Comparison of ENCODE assay signal across 4 cellular contexts in genomic region chr18:74565993-74566392, GRCh38.
TF ChIP-seq lines count a peak whose summit lies in the region.

No MANE protein-coding gene starts in this region.

TF ChIP-seq in A549, 52 proteins besides CTCF, POLR2A, EP300 and RAD21:
- TF ChIP-seq ZFP36 (IDR thresholded peaks at IDR 0.05; ENCODE audit: borderline replicate concordance, partially characterized antibody) = peak; percentile 84
TF ChIP-seq in A549: peak in this region for 1; not testable (repeated sequence) for 51.

TF ChIP-seq in HEK293, 187 proteins besides CTCF, POLR2A, EP300 and RAD21:
- TF ChIP-seq ZNF585B (tag by site-specific recombination; IDR thresholded peaks at IDR 0.05) = peak; percentile 90

TF ChIP-seq in K562, 482 proteins besides CTCF, POLR2A, EP300 and RAD21:
- TF ChIP-seq ZFP36 (IDR thresholded peaks at IDR 0.05; ENCODE audit: low read depth, low read length, partially characterized antibody) = peak; percentile 57

TF ChIP-seq in HepG2, 621 proteins besides CTCF, POLR2A, EP300 and RAD21:
- peak; percentile 23 for TF ChIP-seq ZFP36 (IDR thresholded peaks at IDR 0.05; ENCODE audit: borderline replicate concordance, low read depth, low read length, partially characterized antibody)
